12 cellular contexts compared by ENCODE assay signal in the genomic region with DNA sequence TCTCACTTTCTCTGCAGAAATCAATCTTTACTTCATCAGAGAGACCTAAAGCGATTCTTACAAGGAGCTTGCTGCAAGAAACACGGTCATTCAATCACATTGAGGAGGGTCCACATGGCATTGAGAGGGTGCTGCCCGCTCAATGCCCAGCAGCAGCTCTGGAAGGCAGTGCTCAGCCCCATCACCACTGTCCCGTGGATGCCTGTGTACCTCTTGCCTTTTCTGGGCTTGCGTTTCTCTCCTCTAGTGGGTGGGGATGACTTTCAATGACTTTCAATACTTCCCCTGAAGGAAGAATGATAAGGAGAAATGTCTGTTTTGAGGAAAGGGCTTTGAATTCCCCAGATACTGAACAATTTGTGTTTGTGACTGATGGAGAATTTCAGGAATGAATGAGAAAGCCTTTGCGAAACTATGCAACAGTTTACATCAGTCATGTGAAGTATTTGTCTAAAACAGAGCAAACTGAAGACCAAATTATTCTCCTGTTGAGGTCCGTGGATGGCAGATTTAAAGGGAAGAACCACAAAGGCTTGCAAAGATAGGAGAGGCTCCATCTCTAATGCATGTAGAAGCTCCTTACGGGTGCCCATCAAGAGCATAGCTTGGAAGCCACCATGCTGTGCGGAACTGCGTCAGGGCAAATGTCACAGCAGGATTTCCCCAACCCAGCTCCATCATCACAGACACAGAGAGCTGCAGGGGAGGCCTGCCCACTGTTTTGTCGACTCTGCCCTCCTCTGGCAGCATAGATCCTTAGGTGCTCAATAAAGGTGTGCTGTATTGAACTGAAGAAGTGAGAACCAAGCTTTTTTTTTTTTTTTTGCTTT. TPM values are rescaled to one million over a fixed set of nuclear protein-coding genes. Genes with fewer than 3 reads are reported as not detected.
DNase-seq lines count a peak whose midpoint lies in the region; ATAC-seq and TF ChIP-seq lines count a peak whose summit lies in the region.
"Had no signal": no experiment of that assay in that cellular context is flagged by ENCODE, and none has a peak within 500 bp of the region (broad histone marks: within the 10 kb centered on the region; RNA-seq: fewer than 3 reads in every experiment).

No MANE protein-coding gene starts in this region.

- in situ Hi-C loops in transverse colon (cut with MboI; ENCODE audit: low pct_ligation_motif_present in 1 of 4, low pct_unique_long_range_greater_than_20kb in 1 of 4, low sequenced_read_pairs in 3 of 4), result no loop called here

- CTCF ChIA-PET in activated CD8-positive, alpha-beta T cell treated with anti-CD3 and anti-CD28 coated beads, Interleukin-2, amount 10 ng/mL, durations not matched to agents 7 days and 5 days (lab: Charles Lee), result interaction anchor here (1.3 to 3.2 kb wide), 2 partner anchors 27 to 62 kb away, joined by 9 to 23 read pairs; no protein-coding TSS in a partner anchor
- CTCF ChIA-PET in activated CD8-positive, alpha-beta T cell treated with anti-CD3 and anti-CD28 coated beads for 36 hours (lab: Charles Lee), result interaction anchor here (1.6 to 2.3 kb wide), 3 partner anchors 8 to 241 kb away, joined by 5 to 11 read pairs (median 5); no protein-coding TSS in a partner anchor

- POLR2A ChIA-PET in activated CD8-positive, alpha-beta T cell treated with anti-CD3 and anti-CD28 coated beads, Interleukin-2, amount 10 ng/mL, durations not matched to agents 7 days and 5 days (lab: Charles Lee), result interaction anchor here (1.0 kb wide), 1 partner anchor 28 kb away, joined by 3 read pairs; no protein-coding TSS in a partner anchor
- POLR2A ChIA-PET in activated CD8-positive, alpha-beta T cell treated with anti-CD3 and anti-CD28 coated beads for 36 hours (lab: Charles Lee), result no interaction called here

- no peak for TF ChIP-seq RAD21 in liver (IDR thresholded peaks at IDR 0.05)

- peaks cover 3% of the 10 kb centered on the region for H3K27me3 Mint-ChIP-seq in activated CD8-positive, alpha-beta T cell treated with anti-CD3 and anti-CD28 coated beads, Interleukin-2, amount 10 ng/mL, durations not matched to agents 7 days and 5 days (ENCODE audit: low read depth)
- H3K27me3 Mint-ChIP-seq in activated CD8-positive, alpha-beta T cell treated with anti-CD3 and anti-CD28 coated beads for 36 hours, result no peaks in the 10 kb centered on the region
- no peaks in the 10 kb centered on the region for H3K27me3 Mint-ChIP-seq in chondrocyte (ENCODE audit: low read depth)

- peak; percentile 15 for DNase-seq in activated CD8-positive, alpha-beta T cell treated with anti-CD3 and anti-CD28 coated beads, Interleukin-2, amount 10 ng/mL, durations not matched to agents 7 days and 5 days
- DNase-seq in activated CD8-positive, alpha-beta T cell treated with anti-CD3 and anti-CD28 coated beads for 36 hours, result no peak
- peak; percentile 32 for DNase-seq in chondrocyte (ENCODE audit: low spot score)
- no peak for DNase-seq in transverse colon
- DNase-seq in SJCRH30, result no peak
- no peak for DNase-seq in HT-29 (ENCODE audit: low spot score)
- DNase-seq: 8988T; central memory CD4-positive, alpha-beta T cell; T-helper 2 cell had no signal

- H3K27ac ChIP-seq in liver (ENCODE audit: low read depth in 1 of 2, low read length in 2 of 2) (peak overlapping the region in 1 of 2 donors; percentile 65), transverse colon (peak overlapping the region; percentile 38 to 86 (median 82)), SJCRH30 (no peak overlapping the region)
- H3K27ac ChIP-seq: hepatocyte had no signal

- H3K36me3 ChIP-seq in liver (ENCODE audit: control insufficient read depth in 4 of 4, insufficient read depth in 3 of 4, low read depth in 1 of 4, low read length in 3 of 4) (no peaks in the 10 kb centered on the region), transverse colon (no peaks in the 10 kb centered on the region), SJCRH30 (no peaks in the 10 kb centered on the region; the same call in 1 of the 2 replicates)

- ATAC-seq in activated CD8-positive, alpha-beta T cell treated with anti-CD3 and anti-CD28 coated beads, Interleukin-2, amount 10 ng/mL, durations not matched to agents 7 days and 5 days, result no peak
- ATAC-seq in activated CD8-positive, alpha-beta T cell treated with anti-CD3 and anti-CD28 coated beads for 36 hours, result no peak
- no peak for ATAC-seq in GM19463 (IDR thresholded peaks at IDR 0.05; ENCODE audit: unreplicated experiment)

- no peaks in the 10 kb centered on the region for H3K9me3 ChIP-seq in liver (ENCODE audit: control insufficient read depth in 4 of 4, low read length in 3 of 4)
- H3K9me3 ChIP-seq in transverse colon, result no peaks in the 10 kb centered on the region
- H3K9me3 ChIP-seq in SJCRH30 (replicated peaks), result no peaks in the 10 kb centered on the region

- H3K4me1 ChIP-seq in liver (ENCODE audit: control insufficient read depth in 4 of 4, insufficient read depth in 4 of 4, low read length in 3 of 4) (peaks cover 54 to 90% (median 67%) of the 10 kb centered on the region in 4 donors), transverse colon (peaks cover 14 to 40% (median 20%) of the 10 kb centered on the region in 4 donors), SJCRH30 (no peaks in the 10 kb centered on the region)

- TF ChIP-seq POLR2A in transverse colon (IDR thresholded peaks at IDR 0.05), result no peak

- H3K27me3 ChIP-seq in liver (ENCODE audit: control insufficient read depth in 4 of 4, insufficient read depth in 4 of 4, low read length in 3 of 4) (no peaks in the 10 kb centered on the region), transverse colon (no peaks in the 10 kb centered on the region), SJCRH30 (no peaks in the 10 kb centered on the region)
- H3K27me3 ChIP-seq: hepatocyte had no signal

- H3K36me3 Mint-ChIP-seq in activated CD8-positive, alpha-beta T cell treated with anti-CD3 and anti-CD28 coated beads, Interleukin-2, amount 10 ng/mL, durations not matched to agents 7 days and 5 days (ENCODE audit: low read depth), result no peaks in the 10 kb centered on the region
- no peaks in the 10 kb centered on the region for H3K36me3 Mint-ChIP-seq in activated CD8-positive, alpha-beta T cell treated with anti-CD3 and anti-CD28 coated beads for 36 hours (ENCODE audit: low read depth)
- peaks cover 14% of the 10 kb centered on the region for H3K36me3 Mint-ChIP-seq in chondrocyte (ENCODE audit: low read depth)

- intact Hi-C loops in activated CD8-positive, alpha-beta T cell treated with anti-CD3 and anti-CD28 coated beads for 36 hours (cut with micrococcal nuclease), result no loop called here
- intact Hi-C loops in transverse colon (cut with DNase I; ENCODE audit: low total_unique reads), result no loop called here

- TF ChIP-seq CTCF in activated CD8-positive, alpha-beta T cell treated with anti-CD3 and anti-CD28 coated beads for 36 hours (IDR thresholded peaks at IDR 0.05), result no peak
- peak; percentile 27 for TF ChIP-seq CTCF in chondrocyte (IDR thresholded peaks at IDR 0.05)
- no peak for TF ChIP-seq CTCF in liver (IDR thresholded peaks at IDR 0.05; ENCODE audit: low read depth, low read length, missing input control)
- no peak for TF ChIP-seq CTCF in transverse colon (IDR thresholded peaks at IDR 0.05)

- TF ChIP-seq EP300 in transverse colon (IDR thresholded peaks at IDR 0.05; ENCODE audit: low read depth), result no peak

- WGBS in liver, result 89% methylated on average over 11 of the region's 11 CpGs
- 84 to 87% methylated on average over 5 to 11 of the region's 11 CpGs for WGBS in transverse colon (ENCODE audit: low coverage in 1 of 2), 2 donors

- no peak overlapping the region for H3K27ac Mint-ChIP-seq in activated CD8-positive, alpha-beta T cell treated with anti-CD3 and anti-CD28 coated beads, Interleukin-2, amount 10 ng/mL, durations not matched to agents 7 days and 5 days
- H3K27ac Mint-ChIP-seq in activated CD8-positive, alpha-beta T cell treated with anti-CD3 and anti-CD28 coated beads for 36 hours, result no peak overlapping the region
- peak overlapping the region; percentile 88 for H3K27ac Mint-ChIP-seq in chondrocyte (ENCODE audit: unreplicated experiment)

- H3K4me3 Mint-ChIP-seq in activated CD8-positive, alpha-beta T cell treated with anti-CD3 and anti-CD28 coated beads, Interleukin-2, amount 10 ng/mL, durations not matched to agents 7 days and 5 days, result no peak overlapping the region
- no peak overlapping the region for H3K4me3 Mint-ChIP-seq in activated CD8-positive, alpha-beta T cell treated with anti-CD3 and anti-CD28 coated beads for 36 hours
- no peak overlapping the region for H3K4me3 Mint-ChIP-seq in chondrocyte (ENCODE audit: unreplicated experiment)

- H3K9me3 Mint-ChIP-seq in activated CD8-positive, alpha-beta T cell treated with anti-CD3 and anti-CD28 coated beads, Interleukin-2, amount 10 ng/mL, durations not matched to agents 7 days and 5 days (ENCODE audit: insufficient read depth), result no peaks in the 10 kb centered on the region
- H3K9me3 Mint-ChIP-seq in activated CD8-positive, alpha-beta T cell treated with anti-CD3 and anti-CD28 coated beads for 36 hours, result no peaks in the 10 kb centered on the region
- H3K9me3 Mint-ChIP-seq in chondrocyte (ENCODE audit: low read depth), result no peaks in the 10 kb centered on the region

- peaks cover 31% of the 10 kb centered on the region for H3K4me1 Mint-ChIP-seq in activated CD8-positive, alpha-beta T cell treated with anti-CD3 and anti-CD28 coated beads, Interleukin-2, amount 10 ng/mL, durations not matched to agents 7 days and 5 days (ENCODE audit: low read depth)
- H3K4me1 Mint-ChIP-seq in activated CD8-positive, alpha-beta T cell treated with anti-CD3 and anti-CD28 coated beads for 36 hours (ENCODE audit: low read depth), result peaks cover 20% of the 10 kb centered on the region
- peaks cover 64% of the 10 kb centered on the region for H3K4me1 Mint-ChIP-seq in chondrocyte (ENCODE audit: low read depth)

- H3K9ac ChIP-seq in liver (ENCODE audit: low read depth in 1 of 2, low read length in 2 of 2), result no peak overlapping the region

- no peak overlapping the region for H3K4me3 ChIP-seq in liver (ENCODE audit: low read depth in 1 of 3, low read length in 3 of 3)
- H3K4me3 ChIP-seq in transverse colon, result no peak overlapping the region
- H3K4me3 ChIP-seq in SJCRH30, result no peak overlapping the region
- H3K4me3 ChIP-seq: hepatocyte had no signal

RNA-seq across cellular contexts. Expression of a gene that starts 6.6 kb away (rescaled TPM):
- 10 to 100 TPM; 44.6 to 45.2 TPM for total RNA-seq in activated CD8-positive, alpha-beta T cell treated with anti-CD3 and anti-CD28 coated beads, Interleukin-2, amount 10 ng/mL, durations not matched to agents 7 days and 5 days
- total RNA-seq in activated CD8-positive, alpha-beta T cell treated with anti-CD3 and anti-CD28 coated beads for 36 hours, result 10 to 100 TPM; 34.4 to 37.6 TPM
- total RNA-seq in chondrocyte (15.5 to 21.6 TPM (median 19.8 TPM) in 3 replicates), liver (10 to 100 TPM; 19.3 to 22.6 TPM), transverse colon (10 to 100 TPM in 1 of 4 donors, 1 to 10 TPM in 3; 4.6 to 14.3 (median 9.5) TPM)
- polyA plus RNA-seq in liver, result 10 to 100 TPM; 10.3 to 21.3 TPM
- total RNA-seq in SJCRH30 (2014; rRNA removed; shearing (Covaris generic)), result 37.9 and 39.0 TPM in 2 replicates
- 8.1 and 11.7 TPM in 2 replicates for total RNA-seq in HT-29 (2014; rRNA removed; shearing (Covaris generic))

RNA-seq across cellular contexts. Expression of a gene that starts 15.5 kb away (rescaled TPM):
- not detected for total RNA-seq in activated CD8-positive, alpha-beta T cell treated with anti-CD3 and anti-CD28 coated beads, Interleukin-2, amount 10 ng/mL, durations not matched to agents 7 days and 5 days
- under 1 TPM; 0.16 to 0.27 TPM for total RNA-seq in activated CD8-positive, alpha-beta T cell treated with anti-CD3 and anti-CD28 coated beads for 36 hours
- total RNA-seq in chondrocyte (9.4 to 105 TPM (median 105 TPM) in 3 replicates), liver (10 to 100 TPM; 10.7 to 33.4 TPM), transverse colon (100 to 1,000 TPM in 2 of 4 donors, 10 to 100 TPM in 2; 14.6 to 109 (median 76.6) TPM)
- polyA plus RNA-seq in liver, result 10 to 100 TPM; 33.5 to 79.3 TPM
- 0.24 and 0.25 TPM in 2 replicates for total RNA-seq in SJCRH30 (2014; rRNA removed; shearing (Covaris generic))
- total RNA-seq in HT-29 (2014; rRNA removed; shearing (Covaris generic)), result 67.2 and 68.3 TPM in 2 replicates

RNA-seq across cellular contexts. Expression of a gene that starts 34.5 kb away (rescaled TPM):
- 1 to 10 TPM in 1 of 2 experiments, under 1 TPM in 1; 0.76 to 1.6 TPM for total RNA-seq in activated CD8-positive, alpha-beta T cell treated with anti-CD3 and anti-CD28 coated beads, Interleukin-2, amount 10 ng/mL, durations not matched to agents 7 days and 5 days
- total RNA-seq in activated CD8-positive, alpha-beta T cell treated with anti-CD3 and anti-CD28 coated beads for 36 hours, result 1 to 10 TPM; 1.8 to 1.9 TPM
- 24.6 to 37.8 TPM (median 35.9 TPM) in 3 replicates for total RNA-seq in chondrocyte
- 10 to 100 TPM in 1 of 2 donors, 1 to 10 TPM in 1; 8.2 to 26.9 TPM for total RNA-seq in liver
- 10 to 100 TPM; 12.4 to 12.5 TPM for polyA plus RNA-seq in liver
- total RNA-seq in transverse colon, result 10 to 100 TPM; 26.8 to 37.8 (median 27.5) TPM
- total RNA-seq in SJCRH30 (2014; rRNA removed; shearing (Covaris generic)), result 18.9 and 22.0 TPM in 2 replicates
- total RNA-seq in HT-29 (2014; rRNA removed; shearing (Covaris generic)), result 1.2 and 2.7 TPM in 2 replicates

Comparison
In these comparisons a context has a peak if more than half of its experiments do, and no peak if none do; other contexts are left out.
1. DNase-seq: peak in activated CD8-positive, alpha-beta T cell treated with anti-CD3 and anti-CD28 coated beads, Interleukin-2, amount 10 ng/mL, durations not matched to agents 7 days and 5 days (single experiment) and chondrocyte (single experiment); none in activated CD8-positive, alpha-beta T cell treated with anti-CD3 and anti-CD28 coated beads for 36 hours (single experiment), transverse colon (single experiment), SJCRH30 (0 of 2) and HT-29 (single experiment).